Comparison of ENCODE assay signal across 8 cellular contexts in genomic region chr14:32469388-32470160, GRCh38.
DNase-seq lines count a peak whose midpoint lies in the region; ATAC-seq and TF ChIP-seq lines count a peak whose summit lies in the region.

No MANE protein-coding gene starts in this region.

- no peaks in the 10 kb centered on the region for H3K4me1 ChIP-seq in MM.1S (ENCODE audit: low read length)
- peaks cover 6 to 63% (median 17%) of the 10 kb centered on the region in 3 donors for H3K4me1 ChIP-seq in gastroesophageal sphincter
- H3K4me1 ChIP-seq in skeletal muscle satellite cell (ENCODE audit: control insufficient read depth, insufficient read depth, low read length), result peaks cover 56% of the 10 kb centered on the region

- H3F3A ChIP-seq in MM.1S (ENCODE audit: insufficient read depth, low read length), result no peaks in the 10 kb centered on the region

- no peak for TF ChIP-seq EP300 in gastroesophageal sphincter (IDR thresholded peaks at IDR 0.05)

- ATAC-seq in gastroesophageal sphincter (peak; percentile 50), GM21526 (IDR thresholded peaks at IDR 0.05; ENCODE audit: low FRiP score, unreplicated experiment) (no peak)

- TF ChIP-seq CTCF in MM.1S (IDR thresholded peaks at IDR 0.05; ENCODE audit: low read length) (peak; percentile 35), gastroesophageal sphincter (IDR thresholded peaks at IDR 0.05) (peak; percentile 19 to 63 (median 52))

- H4K20me1 ChIP-seq in MM.1S (ENCODE audit: insufficient read depth, low read length), result no peaks in the 10 kb centered on the region

- DNase-seq in DMS153 treated with DMSO at 0.1 percent for 48 hours (lab: John Stamatoyannopoulos, UW; ENCODE audit: unreplicated experiment) (peak; percentile 4), MM.1S (peak; percentile 24), SW480 (ENCODE audit: low spot score) (peak; percentile 61), AG08396 (ENCODE audit: low spot score) (no peak)
- DNase-seq in activated CD4-positive, alpha-beta T cell treated with anti-CD3 and anti-CD28 coated beads, Interleukin-2, amount 50 U/mL, for 1 hour, result no peak

- no peak for TF ChIP-seq POLR2A in gastroesophageal sphincter (IDR thresholded peaks at IDR 0.05)

- no peak overlapping the region for H3K4me3 ChIP-seq in MM.1S (ENCODE audit: low read length)
- no peak overlapping the region for H3K4me3 ChIP-seq in gastroesophageal sphincter
- no peak overlapping the region for H3K4me3 ChIP-seq in skeletal muscle satellite cell (ENCODE audit: low read length)

- H3K4me2 ChIP-seq in MM.1S (ENCODE audit: low read depth, low read length), result no peak overlapping the region
- peak overlapping the region; percentile 41 for H3K4me2 ChIP-seq in skeletal muscle satellite cell (ENCODE audit: low read length)

- H3K9me3 ChIP-seq in MM.1S (replicated peaks; ENCODE audit: insufficient read depth, low read length), result no peaks in the 10 kb centered on the region
- H3K9me3 ChIP-seq in gastroesophageal sphincter, result no peaks in the 10 kb centered on the region
- no peaks in the 10 kb centered on the region for H3K9me3 ChIP-seq in skeletal muscle satellite cell (replicated peaks; ENCODE audit: low read length)

- H3K27me3 ChIP-seq in MM.1S (replicated peaks; ENCODE audit: insufficient read depth, low read length) (no peaks in the 10 kb centered on the region), gastroesophageal sphincter (no peaks in the 10 kb centered on the region), skeletal muscle satellite cell (ENCODE audit: control insufficient read depth, insufficient read depth, low read length) (no peaks in the 10 kb centered on the region)

- H3K79me2 ChIP-seq in MM.1S (ENCODE audit: low read length), result no peaks in the 10 kb centered on the region

- no peaks in the 10 kb centered on the region for H3K9me2 ChIP-seq in MM.1S (replicated peaks; ENCODE audit: insufficient read depth, low read length)

- no peak overlapping the region for H3K27ac ChIP-seq in MM.1S (ENCODE audit: low read length)
- H3K27ac ChIP-seq in gastroesophageal sphincter, result peak overlapping the region; percentile 71 to 84 (median 76)

- no peaks in the 10 kb centered on the region for H3K36me3 ChIP-seq in MM.1S (replicated peaks; ENCODE audit: insufficient read depth, low read length)
- H3K36me3 ChIP-seq in gastroesophageal sphincter, result no peaks in the 10 kb centered on the region
- no peaks in the 10 kb centered on the region for H3K36me3 ChIP-seq in skeletal muscle satellite cell (ENCODE audit: insufficient read depth, low read length)

- no peak overlapping the region for H2AFZ ChIP-seq in MM.1S (ENCODE audit: low read length)

- WGBS in gastroesophageal sphincter (ENCODE audit: low coverage in 1 of 2), 2 donors, result 6 to 12% methylated on average over 5 of the region's 5 CpGs

- H3K9ac ChIP-seq in MM.1S (ENCODE audit: low read length) (no peak overlapping the region), skeletal muscle satellite cell (ENCODE audit: low read depth, low read length) (peak overlapping the region; percentile 72)

Comparison
In these comparisons a context has a peak if more than half of its experiments do, and no peak if none do; other contexts are left out.
1. DNase-seq: peak in DMS153 treated with DMSO at 0.1 percent for 48 hours (single experiment), MM.1S (single experiment) and SW480 (single experiment); none in activated CD4-positive, alpha-beta T cell treated with anti-CD3 and anti-CD28 coated beads, Interleukin-2, amount 50 U/mL, for 1 hour (single experiment) and AG08396 (single experiment).